Comparison of ENCODE assay signal across 1 cellular context in genomic region chr9:105243935-105244273, GRCh38.
A peak's percentile ranks its signal among the peaks of the same experiment; 100 is the strongest.
TF ChIP-seq lines count a peak whose summit lies in the region.

No MANE protein-coding gene starts in this region.

TF ChIP-seq in H1, 55 proteins besides CTCF, POLR2A, EP300 and RAD21:
- TF ChIP-seq KDM1A (IDR thresholded peaks at IDR 0.05; ENCODE audit: borderline replicate concordance, low read length) (peak; percentile 96), HDAC2 (IDR thresholded peaks at IDR 0.05; ENCODE audit: borderline replicate concordance in 1 of 2, low read depth in 2 of 2, low read length in 2 of 2) (peak in 1 of 2 experiments; percentile 65; a peak in 1 of 4 replicates), ASH2L (IDR thresholded peaks at IDR 0.05; ENCODE audit: low read length) (peak; percentile 25), SUZ12 (IDR thresholded peaks at IDR 0.05; ENCODE audit: low read length) (no peak)
